Comparison of ENCODE assay signal across 18 cellular contexts in genomic region chr16:87114832-87115231, GRCh38.
DNase-seq lines count a peak whose midpoint lies in the region; ATAC-seq, FAIRE-seq and TF ChIP-seq lines count a peak whose summit lies in the region.
"Had no signal": no experiment of that assay in that cellular context is flagged by ENCODE, and none has a peak within 500 bp of the region (broad histone marks: within the 10 kb centered on the region; RNA-seq: fewer than 3 reads in every experiment).

No MANE protein-coding gene starts in this region.

- H2AFZ ChIP-seq in K562 (ENCODE audit: low read depth, low read length) = no peak overlapping the region
- H2AFZ ChIP-seq: GM23248 had no signal

- intact Hi-C loops in K562 (cut with micrococcal nuclease) = no loop called here

- H3K9me1 ChIP-seq in K562 (ENCODE audit: control insufficient read depth, insufficient read depth, low read length) = no peaks in the 10 kb centered on the region

- no peak for FAIRE-seq in K562 (lab: Jason Lieb, UNC)
- FAIRE-seq: G401.6, GM12891, H54 had no signal

- CTCF ChIA-PET in K562 (lab: Yijun Ruan, JAX; ENCODE audit: low intra/inter-chr PET ratio) = no interaction called here

- TF ChIP-seq CTCF in K562 (IDR thresholded peaks at IDR 0.05 in 2 of 3, conservative IDR thresholded peaks at IDR 0.05 in 1 of 3; ENCODE audit: insufficient read depth in 2 of 3, low read depth in 1 of 3, low read length in 3 of 3) = no peak

- DNase-seq in H7 = peak; percentile 22
- DNase-seq in RKO (ENCODE audit: low spot score) = peak; percentile 5
- peak in 1 of 4 experiments; percentile 53 for DNase-seq in K562 (ENCODE audit: extremely low read depth in 1 of 4, low spot score in 3 of 4)
- no peak for DNase-seq in NOMO-1 treated with DMSO at 0.1 percent for 48 hours (lab: John Stamatoyannopoulos, UW; ENCODE audit: unreplicated experiment)
- DNase-seq in SJCRH30 = no peak
- DNase-seq: BE2C; CD4-positive, alpha-beta memory T cell; DMS79 treated with DMSO at 0.1 percent for 48 hours; EL; GM23248; KG1 had no signal

- no peak for TF ChIP-seq RAD21 in Ishikawa (IDR thresholded peaks at IDR 0.05; ENCODE audit: low read depth)
- TF ChIP-seq RAD21 in K562 (CRISPR knock-in tag; conservative IDR thresholded peaks at IDR 0.05 in 1 of 2, IDR thresholded peaks at IDR 0.05 in 1 of 2) = no peak

- H3K4me3 ChIP-seq in H7 (ENCODE audit: insufficient read depth, low read depth, low read length) (no peak overlapping the region), K562 (no peak overlapping the region), SJCRH30 (no peak overlapping the region)
- H3K4me3 ChIP-seq: GM23248 had no signal

- no peaks in the 10 kb centered on the region for H3K36me3 ChIP-seq in H7 (replicated peaks; ENCODE audit: control insufficient read depth, insufficient read depth, low read length)
- no peaks in the 10 kb centered on the region for H3K36me3 ChIP-seq in K562 (ENCODE audit: control insufficient read depth, insufficient read depth, low read length)
- no peaks in the 10 kb centered on the region for H3K36me3 ChIP-seq in SJCRH30
- H3K36me3 ChIP-seq: BE2C had no signal

- peak; percentile 57; the same call in 2 of the 3 replicates for ATAC-seq in K562
- ATAC-seq in HG03175 (IDR thresholded peaks at IDR 0.05; ENCODE audit: unreplicated experiment) = no peak
- ATAC-seq in GM21737 (IDR thresholded peaks at IDR 0.05; ENCODE audit: unreplicated experiment) = no peak

- no peak for TF ChIP-seq POLR2A in K562 (conservative IDR thresholded peaks at IDR 0.05)

- H3K4me2 ChIP-seq in K562 (ENCODE audit: insufficient read depth, low read length) = no peak overlapping the region

- H3K9me3 ChIP-seq in K562 (replicated peaks; ENCODE audit: control insufficient read depth, insufficient read depth, low read depth, low read length) (no peaks in the 10 kb centered on the region), SJCRH30 (replicated peaks) (no peaks in the 10 kb centered on the region)
- H3K9me3 ChIP-seq: BE2C had no signal

- POLR2A ChIA-PET in K562 (lab: Yijun Ruan, JAX) = no interaction called here

- no peaks in the 10 kb centered on the region for H3K4me1 ChIP-seq in K562 (replicated peaks in 1 of 2; ENCODE audit: control insufficient read depth in 2 of 2, insufficient read depth in 2 of 2, low read length in 2 of 2)
- H3K4me1 ChIP-seq in SJCRH30 = no peaks in the 10 kb centered on the region
- H3K4me1 ChIP-seq: BE2C had no signal

- in situ Hi-C loops in K562 (cut with MboI) = no loop called here

- H3K79me2 ChIP-seq in K562 (ENCODE audit: control insufficient read depth, insufficient read depth, low read length) = no peaks in the 10 kb centered on the region

- 13% methylated on average over 5 of the region's 5 CpGs for WGBS in K562 (ENCODE audit: insufficient coverage, low coverage, missing lambda C conversion rate)

- peaks cover 5% of the 10 kb centered on the region; the same call in 1 of the 2 replicates for H4K20me1 ChIP-seq in K562 (replicated peaks; ENCODE audit: control insufficient read depth, insufficient read depth, low read length)

- H3K27ac ChIP-seq in K562 (ENCODE audit: extremely low read depth, low read depth, low read length) (no peak overlapping the region), SJCRH30 (no peak overlapping the region)
- H3K27ac ChIP-seq: C4-2B, GM23248 had no signal

- no TSS peak for BruUV-seq in K562 (replicated peaks; lab: Mats Ljungman, UMichigan)

- H3K27me3 ChIP-seq in H7 (ENCODE audit: control insufficient read depth, insufficient read depth, low read length) = no peaks in the 10 kb centered on the region
- peaks cover 10 to 16% of the 10 kb centered on the region in 2 experiments; a peak in 4 of 5 replicates for H3K27me3 ChIP-seq in K562 (ENCODE audit: control insufficient read depth in 2 of 2, insufficient read depth in 2 of 2, low read length in 2 of 2)
- H3K27me3 ChIP-seq in SJCRH30 = no peaks in the 10 kb centered on the region

- TF ChIP-seq EP300 in Ishikawa (IDR thresholded peaks at IDR 0.05; ENCODE audit: borderline replicate concordance) (no peak), K562 (IDR thresholded peaks at IDR 0.05; ENCODE audit: low read length) (no peak)

- H3K9ac ChIP-seq in K562 (ENCODE audit: insufficient read depth in 1 of 2, low read depth in 2 of 2, low read length in 2 of 2) = no peak overlapping the region
- H3K9ac ChIP-seq: GM23248 had no signal

TF ChIP-seq in Ishikawa, 13 proteins besides CTCF, POLR2A, EP300 and RAD21:
- TF ChIP-seq FOXM1 (IDR thresholded peaks at IDR 0.05; ENCODE audit: borderline replicate concordance, low read depth) (no peak), USF1 (IDR thresholded peaks at IDR 0.05) (peak; percentile 24; the same call in 1 of the 2 replicates)

TF ChIP-seq in K562, 482 proteins besides CTCF, POLR2A, EP300 and RAD21:
- 0 out of 2 replicates have a peak, but pooled peaks have one; percentile 30 for TF ChIP-seq USF1 (CRISPR knock-in tag; IDR thresholded peaks at IDR 0.05)
- peak; percentile 53; the same call in 1 of the 2 replicates for TF ChIP-seq USF2 (CRISPR knock-in tag; IDR thresholded peaks at IDR 0.05)
- TF ChIP-seq NFYB (IDR thresholded peaks at IDR 0.05; ENCODE audit: extremely low read depth, insufficient read length) = peak; percentile 38
- no peak for TF ChIP-seq ZBTB2 (IDR thresholded peaks at IDR 0.05)

Comparison
In these comparisons a context has a peak if more than half of its experiments do, and no peak if none do; other contexts are left out.
1. DNase-seq: peak in H7 (single experiment) and RKO (single experiment); none in NOMO-1 treated with DMSO at 0.1 percent for 48 hours (single experiment) and SJCRH30 (0 of 2).